In the genomic region with DNA sequence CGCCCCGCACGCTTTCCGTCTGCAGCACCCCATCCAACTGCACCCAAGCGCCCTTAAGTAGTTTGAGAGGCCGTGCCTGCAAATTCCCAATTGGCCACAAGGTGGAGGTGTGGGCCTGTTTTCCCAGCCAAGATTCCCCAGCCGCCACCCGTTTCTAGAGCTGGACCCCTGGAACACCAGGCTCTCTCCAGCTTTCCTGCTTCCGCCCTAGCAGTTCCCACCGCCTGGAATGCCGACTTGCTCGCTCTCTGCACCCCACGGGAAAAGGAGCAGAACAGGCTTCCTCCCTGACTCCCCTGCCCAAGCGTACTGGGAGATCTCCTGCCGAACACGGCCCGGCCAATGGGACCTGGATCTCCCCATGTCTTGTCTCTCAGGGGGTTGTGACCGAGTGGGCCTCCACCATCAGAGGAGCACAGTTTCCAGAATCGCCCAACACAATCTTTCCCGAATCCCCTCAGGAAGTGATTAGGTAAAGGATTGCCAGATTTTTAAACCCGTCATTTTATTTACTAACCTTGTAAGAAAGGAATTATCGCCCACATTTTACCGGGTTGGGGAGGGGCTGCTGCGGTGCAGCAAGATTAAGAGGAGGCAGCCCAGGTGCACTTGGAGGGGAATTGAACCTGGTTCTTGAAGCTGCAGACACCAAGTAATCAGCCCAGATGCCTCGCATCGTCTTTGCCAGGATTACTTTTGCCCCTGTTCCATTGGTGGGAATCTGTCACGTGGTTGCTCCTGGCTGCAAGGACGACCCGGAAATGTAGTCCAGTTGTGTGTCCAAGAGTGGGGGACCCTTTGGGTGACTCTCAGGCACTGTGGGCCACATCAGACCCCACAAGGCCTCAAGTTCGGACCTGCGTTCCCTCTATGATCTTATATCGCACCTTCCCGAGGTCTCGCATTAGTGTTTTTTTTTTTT, we compare ENCODE assay signal across 8 cellular contexts. TPM values are rescaled to one million over a fixed set of nuclear protein-coding genes. Genes with fewer than 3 reads are reported as not detected.
DNase-seq lines count a peak whose midpoint lies in the region; ATAC-seq and TF ChIP-seq lines count a peak whose summit lies in the region.

No MANE protein-coding gene starts in this region.

- no peak overlapping the region for H4K91ac ChIP-seq in neuronal stem cell (ENCODE audit: low read depth, low read length, poor library complexity)

- no peak overlapping the region for H2BK120ac ChIP-seq in neuronal stem cell (ENCODE audit: low read depth, low read length)

- no peaks in the 10 kb centered on the region for H3K9me3 ChIP-seq in SJCRH30 (replicated peaks)
- H3K9me3 ChIP-seq in gastroesophageal sphincter: no peaks in the 10 kb centered on the region
- no peaks in the 10 kb centered on the region for H3K9me3 ChIP-seq in neuronal stem cell (replicated peaks in 1 of 2; ENCODE audit: control insufficient read depth in 2 of 2, insufficient read depth in 1 of 2, low read depth in 1 of 2, low read length in 2 of 2)

- H2AFZ ChIP-seq in neuronal stem cell (ENCODE audit: low read length): peak overlapping the region; percentile 94

- TF ChIP-seq EP300 in gastroesophageal sphincter (IDR thresholded peaks at IDR 0.05): no peak

- TF ChIP-seq POLR2A in GM15510 (IDR thresholded peaks at IDR 0.05; ENCODE audit: borderline replicate concordance, extremely low read depth, insufficient read length) (peak; percentile 62), gastroesophageal sphincter (IDR thresholded peaks at IDR 0.05) (peak in 1 of 2 donors; percentile 12)

- peak overlapping the region; percentile 88 for H3K18ac ChIP-seq in neuronal stem cell (ENCODE audit: low read length)

- H3K4me3 ChIP-seq in LNCaP clone FGC (ENCODE audit: low read depth, low read length): peak overlapping the region; percentile 59
- peak overlapping the region; percentile 53 for H3K4me3 ChIP-seq in SJCRH30
- peak overlapping the region; percentile 44 to 60 for H3K4me3 ChIP-seq in gastroesophageal sphincter
- peak overlapping the region; percentile 39 to 71 for H3K4me3 ChIP-seq in neuronal stem cell (ENCODE audit: low read length in 2 of 2)

- H3K4ac ChIP-seq in neuronal stem cell (ENCODE audit: low read length): no peak overlapping the region

- H3K9me3 Mint-ChIP-seq in activated naive CD4-positive, alpha-beta T cell treated with anti-CD3 and anti-CD28 coated beads, Interleukin-2, amount 10 ng/mL, durations not matched to agents 7 days and 5 days: no peaks in the 10 kb centered on the region

- H3K4me2 ChIP-seq in neuronal stem cell (ENCODE audit: insufficient read depth, low read length, poor library complexity, severe bottlenecking): peak overlapping the region; percentile 68

- CTCF ChIA-PET in activated naive CD4-positive, alpha-beta T cell treated with anti-CD3 and anti-CD28 coated beads, Interleukin-2, amount 10 ng/mL, durations not matched to agents 7 days and 5 days (lab: Charles Lee): interaction anchor here (1.4 to 4.2 kb wide), 5 partner anchors 11 to 93 kb away, joined by 3 to 20 read pairs (median 7); no protein-coding TSS in a partner anchor

- WGBS in gastroesophageal sphincter (ENCODE audit: low coverage in 1 of 2), 2 donors: 12% methylated on average over 5 to 20 of the region's 34 CpGs
- no CpG with 5 or more reads among the region's 34 CpGs for WGBS in neuronal stem cell (ENCODE audit: extremely low coverage in 2 of 2, insufficient read length in 2 of 2, insufficient replicate concordance in 1 of 2), 2 donors

- H3K27ac ChIP-seq in SJCRH30 (peak overlapping the region; percentile 13; the same call in 1 of the 2 replicates), gastroesophageal sphincter (peak overlapping the region; percentile 34 to 84 (median 78)), neuronal stem cell (replicated peaks; ENCODE audit: low read length) (peak overlapping the region; percentile 61)

- no peaks in the 10 kb centered on the region for H3K27me3 Mint-ChIP-seq in activated naive CD4-positive, alpha-beta T cell treated with anti-CD3 and anti-CD28 coated beads, Interleukin-2, amount 10 ng/mL, durations not matched to agents 7 days and 5 days

- no peaks in the 10 kb centered on the region for H3K36me3 Mint-ChIP-seq in activated naive CD4-positive, alpha-beta T cell treated with anti-CD3 and anti-CD28 coated beads, Interleukin-2, amount 10 ng/mL, durations not matched to agents 7 days and 5 days

- H3K14ac ChIP-seq in neuronal stem cell (ENCODE audit: low read length): no peak overlapping the region

- no peak overlapping the region for H2BK15ac ChIP-seq in neuronal stem cell (ENCODE audit: low read length)

- TF ChIP-seq CTCF in LNCaP clone FGC (IDR thresholded peaks at IDR 0.05; ENCODE audit: control insufficient read depth, extremely low read depth, insufficient read depth) (peak; percentile 73), gastroesophageal sphincter (IDR thresholded peaks at IDR 0.05) (peak in 3 of 4 experiments; percentile 89 to 97 (median 93))

- H2BK12ac ChIP-seq in neuronal stem cell (ENCODE audit: low read length): no peak overlapping the region

- H2AK5ac ChIP-seq in neuronal stem cell (ENCODE audit: low read depth, low read length): no peak overlapping the region

- ATAC-seq in gastroesophageal sphincter: peak; percentile 93

- H3K4me1 ChIP-seq in SJCRH30 (no peaks in the 10 kb centered on the region), gastroesophageal sphincter (peaks cover 0 to 5% (median 0%) of the 10 kb centered on the region in 3 donors), neuronal stem cell (ENCODE audit: control insufficient read depth in 2 of 2, insufficient read depth in 1 of 2, low read depth in 1 of 2, low read length in 2 of 2) (peaks cover 5% of the 10 kb centered on the region in 2 donors)

- peaks cover 42% of the 10 kb centered on the region for H3K4me1 Mint-ChIP-seq in activated naive CD4-positive, alpha-beta T cell treated with anti-CD3 and anti-CD28 coated beads, Interleukin-2, amount 10 ng/mL, durations not matched to agents 7 days and 5 days

- H3K27me3 ChIP-seq in SJCRH30: no peaks in the 10 kb centered on the region
- no peaks in the 10 kb centered on the region for H3K27me3 ChIP-seq in gastroesophageal sphincter
- no peaks in the 10 kb centered on the region for H3K27me3 ChIP-seq in neuronal stem cell (ENCODE audit: control insufficient read depth in 3 of 3, insufficient read depth in 3 of 3, low read depth in 1 of 3, low read length in 3 of 3)

- no peak overlapping the region for H2BK5ac ChIP-seq in neuronal stem cell (ENCODE audit: low read length)

- peak overlapping the region; percentile 89 for H3K9ac ChIP-seq in neuronal stem cell (ENCODE audit: low read depth, low read length, poor library complexity)

- H3K27ac Mint-ChIP-seq in activated naive CD4-positive, alpha-beta T cell treated with anti-CD3 and anti-CD28 coated beads, Interleukin-2, amount 10 ng/mL, durations not matched to agents 7 days and 5 days: peak overlapping the region; percentile 91

- H3K36me3 ChIP-seq in SJCRH30 (no peaks in the 10 kb centered on the region), gastroesophageal sphincter (no peaks in the 10 kb centered on the region), neuronal stem cell (replicated peaks in 1 of 2; ENCODE audit: control insufficient read depth in 2 of 2, insufficient read depth in 2 of 2, low read length in 2 of 2) (no peaks in the 10 kb centered on the region)

- H3K79me1 ChIP-seq in neuronal stem cell (ENCODE audit: low read depth, low read length): no peaks in the 10 kb centered on the region

- no peak overlapping the region for H4K8ac ChIP-seq in neuronal stem cell (ENCODE audit: low read depth, low read length)

- peak overlapping the region; percentile 88 for H3K4me3 Mint-ChIP-seq in activated naive CD4-positive, alpha-beta T cell treated with anti-CD3 and anti-CD28 coated beads, Interleukin-2, amount 10 ng/mL, durations not matched to agents 7 days and 5 days

- DNase-seq in A172 (ENCODE audit: low spot score) (peak; percentile 76), LNCaP clone FGC (ENCODE audit: low read depth) (peak; percentile 55), SJCRH30 (peak; percentile 87 to 93), neuronal stem cell (ENCODE audit: low spot score) (peak; percentile 76), superior temporal gyrus (ENCODE audit: extremely low spot score) (peak; percentile 96)
- DNase-seq in activated naive CD4-positive, alpha-beta T cell treated with anti-CD3 and anti-CD28 coated beads, Interleukin-2, amount 10 ng/mL, durations not matched to agents 7 days and 5 days: peak; percentile 87

- H3K23ac ChIP-seq in neuronal stem cell (ENCODE audit: low read depth, low read length, poor library complexity): no peak overlapping the region

RNA-seq across cellular contexts. Expression of a gene that starts 3.5 kb away (rescaled TPM):
- total RNA-seq in A172 (2014; rRNA removed; shearing (Covaris generic)): 0.07 and 0.16 TPM in 2 replicates
- total RNA-seq in SJCRH30 (2014; rRNA removed; shearing (Covaris generic)): 0.08 and 0.18 TPM in 2 replicates
- 1 to 10 TPM in 1 of 4 donors, not detected in 3; 1.0 TPM for total RNA-seq in gastroesophageal sphincter
- polyA plus RNA-seq in neuronal stem cell (2013, experiment 1 of 2): 0.84 TPM
- 0.72 TPM for polyA plus RNA-seq in neuronal stem cell (2013, experiment 2 of 2)

RNA-seq across cellular contexts. Expression of a gene that starts 7.3 kb away (rescaled TPM):
- 96.8 and 97.3 TPM in 2 replicates for total RNA-seq in A172 (2014; rRNA removed; shearing (Covaris generic))
- total RNA-seq in SJCRH30 (2014; rRNA removed; shearing (Covaris generic)): 22.3 and 22.6 TPM in 2 replicates
- total RNA-seq in gastroesophageal sphincter: 100 to 1,000 TPM; 138 to 191 (median 145) TPM
- polyA plus RNA-seq in neuronal stem cell (2013, experiment 1 of 2): 15.5 TPM
- 15.1 TPM for polyA plus RNA-seq in neuronal stem cell (2013, experiment 2 of 2)

RNA-seq across cellular contexts. Expression of a gene that starts 15.2 kb away (rescaled TPM):
- 57.5 and 79.9 TPM in 2 replicates for total RNA-seq in A172 (2014; rRNA removed; shearing (Covaris generic))
- 74.4 and 75.2 TPM in 2 replicates for total RNA-seq in SJCRH30 (2014; rRNA removed; shearing (Covaris generic))
- 10 to 100 TPM in 2 of 4 donors, 1 to 10 TPM in 2; 7.2 to 13.7 (median 10.3) TPM for total RNA-seq in gastroesophageal sphincter
- 60.2 TPM for polyA plus RNA-seq in neuronal stem cell (2013, experiment 1 of 2)
- polyA plus RNA-seq in neuronal stem cell (2013, experiment 2 of 2): 61.7 TPM

RNA-seq across cellular contexts. Expression of a gene that starts 39.7 kb away (rescaled TPM):
- total RNA-seq in A172 (2014; rRNA removed; shearing (Covaris generic)): 0.22 TPM in 1 of 2 replicates, not detected in the other
- 1.1 and 1.2 TPM in 2 replicates for total RNA-seq in SJCRH30 (2014; rRNA removed; shearing (Covaris generic))
- under 1 TPM in 3 of 4 donors, not detected in 1; 0.16 to 0.67 (median 0.58) TPM for total RNA-seq in gastroesophageal sphincter
- polyA plus RNA-seq in neuronal stem cell (2013, experiment 1 of 2): 6.8 TPM
- 6.9 TPM for polyA plus RNA-seq in neuronal stem cell (2013, experiment 2 of 2)

RNA-seq across cellular contexts. Expression of a gene that starts 49.8 kb away (rescaled TPM):
- total RNA-seq in A172 (2014; rRNA removed; shearing (Covaris generic)): 0.07 and 0.14 TPM in 2 replicates
- total RNA-seq in SJCRH30 (2014; rRNA removed; shearing (Covaris generic)): 0.83 and 2.8 TPM in 2 replicates
- not detected for total RNA-seq in gastroesophageal sphincter
- 0.08 TPM for polyA plus RNA-seq in neuronal stem cell (2013, experiment 1 of 2)
- polyA plus RNA-seq in neuronal stem cell (2013, experiment 2 of 2): 0.17 TPM

Comparison
In these comparisons a context has a peak if more than half of its experiments do, and no peak if none do; other contexts are left out.
1. Peak in every context shown above with its lines: DNase-seq, ATAC-seq, H3K4me3 ChIP-seq and H3K27ac ChIP-seq.
2. H3K27ac ChIP-seq: peak in every context shown above with its lines; median percentile 78 in gastroesophageal sphincter; 61 in neuronal stem cell; 13 in SJCRH30.